ENCODE assay signal across 9 cellular contexts in the genomic region with DNA sequence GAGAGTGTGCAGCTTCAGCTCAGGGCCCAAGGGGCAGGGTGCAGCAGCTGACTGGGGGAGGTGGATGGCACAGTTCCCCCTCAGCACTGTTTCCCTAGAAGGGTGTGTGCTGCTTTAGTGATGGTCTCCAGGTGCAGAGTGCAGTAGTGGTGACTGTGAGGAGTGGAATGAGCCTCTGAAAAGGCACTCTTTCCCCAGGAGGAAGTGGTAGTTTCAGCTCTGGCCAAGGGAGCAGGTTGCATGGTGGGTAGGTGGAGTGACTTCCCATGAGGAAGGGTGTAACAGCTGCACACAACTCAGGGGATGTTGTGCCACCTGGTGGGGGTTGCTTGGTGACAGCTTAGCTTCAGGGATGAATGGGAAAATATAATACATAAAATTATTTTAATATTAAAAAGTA.
DNase-seq lines count a peak whose midpoint lies in the region; ATAC-seq, FAIRE-seq and TF ChIP-seq lines count a peak whose summit lies in the region.
"Had no signal": no experiment of that assay in that cellular context is flagged by ENCODE, and none has a peak within 500 bp of the region (broad histone marks: within the 10 kb centered on the region; RNA-seq: fewer than 3 reads in every experiment).

No MANE protein-coding gene starts in this region.

- TF ChIP-seq RAD21 in Ishikawa (IDR thresholded peaks at IDR 0.05; ENCODE audit: low read depth): peak; percentile 26; the same call in 1 of the 2 replicates

- CTCF ChIA-PET in A673 (lab: Charles Lee): interaction anchor here (0.6 to 0.8 kb wide), 2 partner anchors 102 to 186 kb away, joined by 3 read pairs; no protein-coding TSS in a partner anchor

- intact Hi-C loops in A673 (cut with micrococcal nuclease; ENCODE audit: unreplicated experiment) (loop anchor here (2.0 to 5.0 kb wide), 2 partner anchors 103 to 184 kb away; no protein-coding TSS in a partner anchor), CD14-positive monocyte (cut with micrococcal nuclease) (no loop called here)

- DNase-seq in A673 (ENCODE audit: low spot score) (peak; percentile 64), astrocyte of the spinal cord (ENCODE audit: low read depth, low spot score) (peak; percentile 17), H54 (ENCODE audit: insufficient read length, low spot score) (no peak), ecto neural progenitor cell (ENCODE audit: low spot score) (no peak), coronary artery (ENCODE audit: low spot score) (no peak), CD14-positive monocyte (ENCODE audit: low spot score) (no peak)
- DNase-seq: activated naive CD8-positive, alpha-beta T cell treated with anti-CD3 and anti-CD28 coated beads, Interleukin-2, amount 10 ng/mL, durations not matched to agents 7 days and 5 days had no signal

- in situ Hi-C loops in astrocyte of the spinal cord (cut with HindIII; ENCODE audit: low sequenced_read_pairs): no loop called here

- peak; percentile 55 for TF ChIP-seq CTCF in A673 (conservative IDR thresholded peaks at IDR 0.05; ENCODE audit: low read depth, low read length)
- TF ChIP-seq CTCF in astrocyte of the spinal cord (IDR thresholded peaks at IDR 0.05; ENCODE audit: low read depth, low read length): peak; percentile 35
- no peak for TF ChIP-seq CTCF in coronary artery (IDR thresholded peaks at IDR 0.05)
- no peak for TF ChIP-seq CTCF in CD14-positive monocyte (IDR thresholded peaks at IDR 0.05)

- no peaks in the 10 kb centered on the region for H3K9me3 ChIP-seq in A673 (ENCODE audit: low read depth, low read length, poor library complexity, severe bottlenecking)

- no peaks in the 10 kb centered on the region for H3K4me1 ChIP-seq in A673 (ENCODE audit: insufficient read depth, low read length, poor library complexity, severe bottlenecking)

- TF ChIP-seq POLR2A in H54 (IDR thresholded peaks at IDR 0.05; ENCODE audit: low read depth, low read length): no peak

- BruUV-seq in A673 (replicated peaks; lab: Mats Ljungman, UMichigan): no TSS peak

- H3K27ac Mint-ChIP-seq in CD14-positive monocyte: no peak overlapping the region
- H3K27ac Mint-ChIP-seq: activated naive CD8-positive, alpha-beta T cell treated with anti-CD3 and anti-CD28 coated beads, Interleukin-2, amount 10 ng/mL, durations not matched to agents 7 days and 5 days had no signal

- H3K9me3 Mint-ChIP-seq in CD14-positive monocyte: peaks cover 0 to 7% (median 2%) of the 10 kb centered on the region in 7 donors

- H3K4me3 ChIP-seq in A673 (ENCODE audit: low read depth, low read length, poor library complexity, severe bottlenecking) (no peak overlapping the region), astrocyte of the spinal cord (ENCODE audit: low read depth, low read length) (no peak overlapping the region), coronary artery (no peak overlapping the region)

- FAIRE-seq in H54 (lab: Jason Lieb, UNC): no peak

- H3K4me1 Mint-ChIP-seq in CD14-positive monocyte: no peaks in the 10 kb centered on the region
- H3K4me1 Mint-ChIP-seq: activated naive CD8-positive, alpha-beta T cell treated with anti-CD3 and anti-CD28 coated beads, Interleukin-2, amount 10 ng/mL, durations not matched to agents 7 days and 5 days had no signal

- POLR2A ChIA-PET in A673 (lab: Charles Lee; ENCODE audit: low non-redundant PET): no interaction called here

- H3K4me3 Mint-ChIP-seq in CD14-positive monocyte: no peak overlapping the region
- H3K4me3 Mint-ChIP-seq: activated naive CD8-positive, alpha-beta T cell treated with anti-CD3 and anti-CD28 coated beads, Interleukin-2, amount 10 ng/mL, durations not matched to agents 7 days and 5 days had no signal

- no peaks in the 10 kb centered on the region for H3K27me3 Mint-ChIP-seq in CD14-positive monocyte (ENCODE audit: low read depth in 3 of 3)
- H3K27me3 Mint-ChIP-seq: activated naive CD8-positive, alpha-beta T cell treated with anti-CD3 and anti-CD28 coated beads, Interleukin-2, amount 10 ng/mL, durations not matched to agents 7 days and 5 days had no signal

- no peaks in the 10 kb centered on the region for H3K36me3 ChIP-seq in A673 (ENCODE audit: insufficient read depth, low read length, poor library complexity, severe bottlenecking)

- H3K27ac ChIP-seq in A673 (ENCODE audit: low read depth, low read length, poor library complexity, severe bottlenecking) (no peak overlapping the region), coronary artery (no peak overlapping the region)

- no peak for TF ChIP-seq EP300 in Ishikawa (IDR thresholded peaks at IDR 0.05; ENCODE audit: borderline replicate concordance)

- no peaks in the 10 kb centered on the region for H3K36me3 Mint-ChIP-seq in CD14-positive monocyte
- H3K36me3 Mint-ChIP-seq: activated naive CD8-positive, alpha-beta T cell treated with anti-CD3 and anti-CD28 coated beads, Interleukin-2, amount 10 ng/mL, durations not matched to agents 7 days and 5 days had no signal

- H3K27me3 ChIP-seq in A673 (replicated peaks; ENCODE audit: insufficient read depth, low read depth, low read length, poor library complexity): no peaks in the 10 kb centered on the region

- ATAC-seq in GM19328 (IDR thresholded peaks at IDR 0.05; ENCODE audit: unreplicated experiment): peak; percentile 46

TF ChIP-seq in Ishikawa, 13 proteins besides CTCF, POLR2A, EP300 and RAD21:
- TF ChIP-seq NFIC (IDR thresholded peaks at IDR 0.05): no peak
- TF ChIP-seq, protein P1, sequence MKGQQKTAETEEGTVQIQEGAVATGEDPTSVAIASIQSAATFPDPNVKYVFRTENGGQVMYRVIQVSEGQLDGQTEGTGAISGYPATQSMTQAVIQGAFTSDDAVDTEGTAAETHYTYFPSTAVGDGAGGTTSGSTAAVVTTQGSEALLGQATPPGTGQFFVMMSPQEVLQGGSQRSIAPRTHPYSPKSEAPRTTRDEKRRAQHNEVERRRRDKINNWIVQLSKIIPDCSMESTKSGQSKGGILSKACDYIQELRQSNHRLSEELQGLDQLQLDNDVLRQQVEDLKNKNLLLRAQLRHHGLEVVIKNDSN (IDR thresholded peaks at IDR 0.05): no peak
- TF ChIP-seq, protein P2, sequence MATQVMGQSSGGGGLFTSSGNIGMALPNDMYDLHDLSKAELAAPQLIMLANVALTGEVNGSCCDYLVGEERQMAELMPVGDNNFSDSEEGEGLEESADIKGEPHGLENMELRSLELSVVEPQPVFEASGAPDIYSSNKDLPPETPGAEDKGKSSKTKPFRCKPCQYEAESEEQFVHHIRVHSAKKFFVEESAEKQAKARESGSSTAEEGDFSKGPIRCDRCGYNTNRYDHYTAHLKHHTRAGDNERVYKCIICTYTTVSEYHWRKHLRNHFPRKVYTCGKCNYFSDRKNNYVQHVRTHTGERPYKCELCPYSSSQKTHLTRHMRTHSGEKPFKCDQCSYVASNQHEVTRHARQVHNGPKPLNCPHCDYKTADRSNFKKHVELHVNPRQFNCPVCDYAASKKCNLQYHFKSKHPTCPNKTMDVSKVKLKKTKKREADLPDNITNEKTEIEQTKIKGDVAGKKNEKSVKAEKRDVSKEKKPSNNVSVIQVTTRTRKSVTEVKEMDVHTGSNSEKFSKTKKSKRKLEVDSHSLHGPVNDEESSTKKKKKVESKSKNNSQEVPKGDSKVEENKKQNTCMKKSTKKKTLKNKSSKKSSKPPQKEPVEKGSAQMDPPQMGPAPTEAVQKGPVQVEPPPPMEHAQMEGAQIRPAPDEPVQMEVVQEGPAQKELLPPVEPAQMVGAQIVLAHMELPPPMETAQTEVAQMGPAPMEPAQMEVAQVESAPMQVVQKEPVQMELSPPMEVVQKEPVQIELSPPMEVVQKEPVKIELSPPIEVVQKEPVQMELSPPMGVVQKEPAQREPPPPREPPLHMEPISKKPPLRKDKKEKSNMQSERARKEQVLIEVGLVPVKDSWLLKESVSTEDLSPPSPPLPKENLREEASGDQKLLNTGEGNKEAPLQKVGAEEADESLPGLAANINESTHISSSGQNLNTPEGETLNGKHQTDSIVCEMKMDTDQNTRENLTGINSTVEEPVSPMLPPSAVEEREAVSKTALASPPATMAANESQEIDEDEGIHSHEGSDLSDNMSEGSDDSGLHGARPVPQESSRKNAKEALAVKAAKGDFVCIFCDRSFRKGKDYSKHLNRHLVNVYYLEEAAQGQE (IDR thresholded peaks at IDR 0.05; ENCODE audit: low read depth): no peak

Comparison
In these comparisons a context has a peak if more than half of its experiments do, and no peak if none do; other contexts are left out.
1. DNase-seq: peak in A673 (single experiment) and astrocyte of the spinal cord (single experiment); none in H54 (single experiment), ecto neural progenitor cell (single experiment), coronary artery (single experiment) and CD14-positive monocyte (single experiment).
2. CTCF ChIP-seq: peak in A673 (single experiment) and astrocyte of the spinal cord (single experiment); none in coronary artery (single experiment) and CD14-positive monocyte (single experiment).